Comparison of ENCODE assay signal across 8 cellular contexts in the genomic region with DNA sequence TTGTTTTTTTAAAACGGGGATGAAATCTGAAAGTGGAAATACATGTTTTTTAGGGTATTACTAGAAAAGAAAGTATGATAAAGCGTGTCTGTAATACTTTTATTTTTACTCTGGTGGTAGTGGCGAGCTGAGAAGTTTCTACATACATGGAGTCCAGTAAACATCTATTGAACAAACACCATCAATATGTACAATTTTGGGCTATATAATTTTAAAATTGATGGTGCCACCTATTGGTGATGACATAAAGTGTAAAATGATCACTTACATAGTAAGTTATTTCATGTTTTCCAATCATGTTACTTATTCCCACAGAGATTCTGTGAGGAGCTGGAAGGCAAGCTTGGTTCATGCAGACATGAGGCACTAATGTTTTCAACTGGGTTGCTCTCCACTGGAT. TPM values are rescaled to one million over a fixed set of nuclear protein-coding genes. Genes with fewer than 3 reads are reported as not detected.
DNase-seq lines count a peak whose midpoint lies in the region; ATAC-seq, FAIRE-seq and TF ChIP-seq lines count a peak whose summit lies in the region.

No MANE protein-coding gene starts in this region.

- H3K4me3 ChIP-seq in heart left ventricle, result peak overlapping the region in 2 of 12 donors; percentile 4 to 21
- H3K4me3 ChIP-seq in tibial artery, result peak overlapping the region in 1 of 2 donors; percentile 7

- H3K4me1 ChIP-seq in heart left ventricle, result peaks cover 0 to 14% (median 0%) of the 10 kb centered on the region in 12 donors
- H3K4me1 ChIP-seq in tibial artery, result peaks cover 0 to 16% (median 0%) of the 10 kb centered on the region in 4 donors

- FAIRE-seq in TTC549 (lab: Jason Lieb, UNC), result peak; percentile 56

- peak; percentile 53 for TF ChIP-seq CTCF in Calu3 (IDR thresholded peaks at IDR 0.05; ENCODE audit: unreplicated experiment)
- TF ChIP-seq CTCF in HFFc6 (IDR thresholded peaks at IDR 0.05), result peak; percentile 74
- TF ChIP-seq CTCF in heart left ventricle (IDR thresholded peaks at IDR 0.05), result peak in 10 of 12 donors; percentile 13 to 61 (median 46)
- TF ChIP-seq CTCF in tibial artery (IDR thresholded peaks at IDR 0.05), result peak; percentile 34 to 53

- no peak for TF ChIP-seq POLR2A in heart left ventricle (IDR thresholded peaks at IDR 0.05)

- DNase-seq in Calu3 (no peak), HFFc6 (peak; percentile 16), heart left ventricle (no peak), tibial artery (no peak), NCI-H2029 treated with DMSO at 0.1 percent for 48 hours (lab: John Stamatoyannopoulos, UW) (no peak), activated T-cell treated with anti-CD3 and anti-CD28 coated beads for 4 hours (no peak), posterior vena cava (ENCODE audit: low spot score) (no peak)

- no TSS peak for BruUV-seq in Calu3 (replicated peaks; lab: Mats Ljungman, UMichigan)

- H3K4me1 Mint-ChIP-seq in Calu3 (ENCODE audit: low read depth, unreplicated experiment) (peaks cover 8% of the 10 kb centered on the region), HFFc6 (ENCODE audit: low read depth) (peaks cover 24% of the 10 kb centered on the region)

- no peak overlapping the region for H3K27ac Mint-ChIP-seq in Calu3 (ENCODE audit: unreplicated experiment)
- peak overlapping the region; percentile 49; the same call in 1 of the 2 replicates for H3K27ac Mint-ChIP-seq in HFFc6

- no peaks in the 10 kb centered on the region for H3K27me3 Mint-ChIP-seq in Calu3 (ENCODE audit: unreplicated experiment)
- H3K27me3 Mint-ChIP-seq in HFFc6 (ENCODE audit: insufficient read depth), result no peaks in the 10 kb centered on the region

- no peaks in the 10 kb centered on the region for H3K36me3 ChIP-seq in heart left ventricle
- no peaks in the 10 kb centered on the region for H3K36me3 ChIP-seq in tibial artery

- no peaks in the 10 kb centered on the region for H3K36me3 Mint-ChIP-seq in Calu3 (ENCODE audit: insufficient read depth, unreplicated experiment)
- no peaks in the 10 kb centered on the region for H3K36me3 Mint-ChIP-seq in HFFc6 (ENCODE audit: low read depth)

- H3K27ac ChIP-seq in heart left ventricle (peak overlapping the region in 11 of 12 donors; percentile 13 to 72 (median 22)), tibial artery (peak overlapping the region; percentile 57 to 71)

- H3K27me3 ChIP-seq in heart left ventricle (no peaks in the 10 kb centered on the region), tibial artery (no peaks in the 10 kb centered on the region)

- H3K9me3 ChIP-seq in heart left ventricle, result no peaks in the 10 kb centered on the region
- H3K9me3 ChIP-seq in tibial artery, result no peaks in the 10 kb centered on the region

- no peak overlapping the region for H3K4me3 Mint-ChIP-seq in Calu3 (ENCODE audit: low read depth, unreplicated experiment)
- H3K4me3 Mint-ChIP-seq in HFFc6, result peak overlapping the region; percentile 78

- CTCF ChIA-PET in Calu3 (lab: Charles Lee), result interaction anchor here (0.8 to 1.6 kb wide), 2 partner anchors 41 to 131 kb away, joined by 3 to 6 read pairs; no protein-coding TSS in a partner anchor

- WGBS in heart left ventricle, 4 donors, result 55 to 63% (median 59%) methylated on average over 3 of the region's 3 CpGs

- H3K9me3 Mint-ChIP-seq in Calu3 (ENCODE audit: low read depth, unreplicated experiment) (no peaks in the 10 kb centered on the region), HFFc6 (no peaks in the 10 kb centered on the region)

- ATAC-seq in heart left ventricle, result peak in 2 of 4 donors; percentile 38 to 42

- intact Hi-C loops in Calu3 (cut with micrococcal nuclease; ENCODE audit: unreplicated experiment) (loop anchor here (1.0 to 5.0 kb wide), 3 partner anchors 33 to 132 kb away; no protein-coding TSS in a partner anchor), heart left ventricle (cut with DNase I) (loop anchor here in 9 of 10 donors (1.0 to 10.0 kb wide), 5 partner anchors 34 to 132 kb away; a partner anchor contains a TSS), tibial artery (cut with DNase I; ENCODE audit: low total_unique reads) (no loop called here), posterior vena cava (cut with DNase I) (loop anchor here in 1 of 2 donors (10.0 kb wide), 1 partner anchor 131 kb away; no protein-coding TSS in a partner anchor)

RNA-seq across cellular contexts. Expression of a gene that starts 31.5 kb away (rescaled TPM):
- total RNA-seq in Calu3 (2022), result 118 and 128 TPM in 2 replicates
- 10 to 100 TPM; 59.0 to 76.5 (median 67.8) TPM for total RNA-seq in HFFc6 (2021; fragmentation: NEBNext Ultra II Directional; extraction: Animal tissue kit (Norgen Biotek cat#: 25700))
- total RNA-seq in heart left ventricle, result 10 to 100 TPM; 39.2 to 82.5 (median 59.4) TPM
- 10 to 100 TPM; 17.0 to 37.3 TPM for polyA plus RNA-seq in heart left ventricle
- total RNA-seq in posterior vena cava, result 10 to 100 TPM; 82.8 to 87.5 TPM
